1 cellular context compared by ENCODE assay signal in the genomic region with DNA sequence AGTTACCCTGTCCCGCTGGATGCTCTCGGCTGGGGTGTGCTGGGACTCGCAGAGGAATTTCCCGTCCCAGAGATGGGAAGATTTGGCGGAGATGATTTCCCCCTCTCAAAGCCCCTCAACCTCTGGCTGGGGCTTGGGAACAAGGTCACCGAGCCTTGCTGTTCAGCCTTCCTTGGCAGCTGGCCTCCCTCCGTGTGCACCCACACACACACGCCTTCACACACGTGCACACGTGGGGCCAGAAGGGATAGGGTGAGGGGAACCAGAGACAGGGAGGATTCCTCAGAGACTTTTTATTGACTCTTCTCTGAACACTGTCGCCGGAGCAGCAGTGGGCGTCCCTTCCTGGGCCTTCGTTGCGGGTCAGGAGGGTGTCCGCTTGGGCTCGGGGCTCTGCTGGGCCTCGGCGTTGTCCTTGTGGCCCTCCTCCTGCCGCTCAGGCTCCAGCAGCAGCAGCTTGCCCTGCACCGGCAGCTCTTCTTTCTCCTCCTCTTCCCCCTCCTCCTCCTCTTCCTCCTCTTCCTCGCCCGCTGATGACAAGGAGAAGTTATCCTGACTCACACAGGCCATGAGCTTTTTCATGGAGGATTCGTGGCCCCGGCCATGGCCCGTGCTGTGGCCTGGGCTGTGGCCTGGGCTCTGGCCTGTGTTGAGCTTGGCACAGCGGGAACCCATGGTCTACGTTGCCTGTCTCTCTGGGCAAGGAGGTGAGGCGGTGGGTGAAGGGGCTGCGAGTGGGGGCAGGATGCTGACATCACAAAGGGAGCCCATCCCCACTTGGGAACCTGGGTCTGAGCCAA.
TF ChIP-seq lines count a peak whose summit lies in the region.

A gene with protein sequence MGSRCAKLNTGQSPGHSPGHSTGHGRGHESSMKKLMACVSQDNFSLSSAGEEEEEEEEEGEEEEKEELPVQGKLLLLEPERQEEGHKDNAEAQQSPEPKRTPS (minus strand): TSS at position 709 of the 800 bp plus-strand sequence. CDS start 34 bp downstream, at position 675.

TF ChIP-seq in HepG2, 621 proteins besides CTCF, POLR2A, EP300 and RAD21 (continued from another document):
- TF ChIP-seq, protein P1, sequence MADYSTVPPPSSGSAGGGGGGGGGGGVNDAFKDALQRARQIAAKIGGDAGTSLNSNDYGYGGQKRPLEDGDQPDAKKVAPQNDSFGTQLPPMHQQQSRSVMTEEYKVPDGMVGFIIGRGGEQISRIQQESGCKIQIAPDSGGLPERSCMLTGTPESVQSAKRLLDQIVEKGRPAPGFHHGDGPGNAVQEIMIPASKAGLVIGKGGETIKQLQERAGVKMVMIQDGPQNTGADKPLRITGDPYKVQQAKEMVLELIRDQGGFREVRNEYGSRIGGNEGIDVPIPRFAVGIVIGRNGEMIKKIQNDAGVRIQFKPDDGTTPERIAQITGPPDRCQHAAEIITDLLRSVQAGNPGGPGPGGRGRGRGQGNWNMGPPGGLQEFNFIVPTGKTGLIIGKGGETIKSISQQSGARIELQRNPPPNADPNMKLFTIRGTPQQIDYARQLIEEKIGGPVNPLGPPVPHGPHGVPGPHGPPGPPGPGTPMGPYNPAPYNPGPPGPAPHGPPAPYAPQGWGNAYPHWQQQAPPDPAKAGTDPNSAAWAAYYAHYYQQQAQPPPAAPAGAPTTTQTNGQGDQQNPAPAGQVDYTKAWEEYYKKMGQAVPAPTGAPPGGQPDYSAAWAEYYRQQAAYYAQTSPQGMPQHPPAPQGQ (CRISPR knock-in tag; IDR thresholded peaks at IDR 0.05; ENCODE audit: borderline replicate concordance) = no peak
- TF ChIP-seq ZNF430 (CRISPR knock-in tag; IDR thresholded peaks at IDR 0.05) (no peak), ZSCAN22 (CRISPR knock-in tag; IDR thresholded peaks at IDR 0.05) (no peak), SCMH1 (CRISPR knock-in tag; IDR thresholded peaks at IDR 0.05; ENCODE audit: borderline replicate concordance) (no peak)
- TF ChIP-seq, protein P2, sequence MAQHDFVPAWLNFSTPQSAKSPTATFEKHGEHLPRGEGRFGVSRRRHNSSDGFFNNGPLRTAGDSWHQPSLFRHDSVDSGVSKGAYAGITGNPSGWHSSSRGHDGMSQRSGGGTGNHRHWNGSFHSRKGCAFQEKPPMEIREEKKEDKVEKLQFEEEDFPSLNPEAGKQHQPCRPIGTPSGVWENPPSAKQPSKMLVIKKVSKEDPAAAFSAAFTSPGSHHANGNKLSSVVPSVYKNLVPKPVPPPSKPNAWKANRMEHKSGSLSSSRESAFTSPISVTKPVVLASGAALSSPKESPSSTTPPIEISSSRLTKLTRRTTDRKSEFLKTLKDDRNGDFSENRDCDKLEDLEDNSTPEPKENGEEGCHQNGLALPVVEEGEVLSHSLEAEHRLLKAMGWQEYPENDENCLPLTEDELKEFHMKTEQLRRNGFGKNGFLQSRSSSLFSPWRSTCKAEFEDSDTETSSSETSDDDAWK (CRISPR knock-in tag; IDR thresholded peaks at IDR 0.05) = no peak
